In the genomic region with DNA sequence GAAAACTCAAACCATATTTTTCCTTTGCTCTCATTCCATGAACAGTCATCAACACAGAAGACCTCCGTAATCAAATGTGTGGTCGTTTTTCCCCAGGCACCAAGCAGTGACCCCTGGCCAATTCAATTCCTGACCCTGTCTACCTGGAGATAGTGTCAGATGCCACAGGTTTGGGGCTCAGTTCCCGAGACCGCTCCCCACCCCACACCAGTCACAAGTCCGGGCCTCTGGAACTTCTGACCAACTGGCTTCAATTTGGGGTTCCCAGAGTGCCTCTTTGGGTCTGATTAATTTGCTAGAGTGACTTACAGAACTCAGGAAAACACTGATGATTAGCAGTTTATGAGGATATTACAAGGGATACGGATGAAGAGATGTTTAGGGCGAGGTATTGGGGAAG, we compare ENCODE assay signal across 20 cellular contexts. TPM values are rescaled to one million over a fixed set of nuclear protein-coding genes. Genes with fewer than 3 reads are reported as not detected.
DNase-seq lines count a peak whose midpoint lies in the region; ATAC-seq and TF ChIP-seq lines count a peak whose summit lies in the region.
"Had no signal": no experiment of that assay in that cellular context is flagged by ENCODE, and none has a peak within 500 bp of the region (broad histone marks: within the 10 kb centered on the region; RNA-seq: fewer than 3 reads in every experiment).

No MANE protein-coding gene starts in this region.

- no peaks in the 10 kb centered on the region; the same call in 1 of the 2 replicates for H3K9me2 ChIP-seq in SK-N-SH

- TF ChIP-seq RAD21 in SK-N-SH (IDR thresholded peaks at IDR 0.05; ENCODE audit: low read length), result no peak

- H2AFZ ChIP-seq in SK-N-SH (ENCODE audit: low read depth), result no peak overlapping the region

- WGBS in psoas muscle, 3 donors, result 83 to 85% (median 84%) methylated on average over 7 of the region's 7 CpGs
- WGBS in SK-N-SH (ENCODE audit: low lambda C conversion rate), result 92% methylated on average over 7 of the region's 7 CpGs

- TF ChIP-seq POLR2A in breast epithelium (IDR thresholded peaks at IDR 0.05), result no peak

- peaks cover 86% of the 10 kb centered on the region for H3K4me1 Mint-ChIP-seq in T-helper 1 cell treated with Interleukin-12 subunit alpha and Interleukin-12 subunit beta and Interleukin-4 antibody, amounts not matched to agents 30 μg/mL and 1 μg/mL, for 36 hours (ENCODE audit: low read depth)

- no peaks in the 10 kb centered on the region for H3K9me3 Mint-ChIP-seq in T-helper 1 cell treated with Interleukin-12 subunit alpha and Interleukin-12 subunit beta and Interleukin-4 antibody, amounts not matched to agents 30 μg/mL and 1 μg/mL, for 36 hours

- intact Hi-C loops in breast epithelium (cut with DNase I; ENCODE audit: low total_unique reads), result no loop called here
- intact Hi-C loops in psoas muscle (cut with DNase I), result loop anchor here (5.0 to 10.0 kb wide), 3 partner anchors 32 to 280 kb away; partner anchors contain the start of gene SOD2 (in 1 of the 2)

- no peak overlapping the region for H3K4me2 ChIP-seq in SK-N-SH
- H3K4me2 ChIP-seq: BLaER1 had no signal

- no peaks in the 10 kb centered on the region for H3K9me3 ChIP-seq in KOPT-K1 (ENCODE audit: insufficient read depth, low read length, poor library complexity, severe bottlenecking)
- no peaks in the 10 kb centered on the region for H3K9me3 ChIP-seq in breast epithelium
- no peaks in the 10 kb centered on the region for H3K9me3 ChIP-seq in psoas muscle
- H3K9me3 ChIP-seq in SK-N-SH, result no peaks in the 10 kb centered on the region
- H3K9me3 ChIP-seq: BLaER1, upper lobe of right lung had no signal

- H3K27me3 ChIP-seq in breast epithelium (no peaks in the 10 kb centered on the region), psoas muscle (ENCODE audit: insufficient read depth in 3 of 3, low read length in 2 of 3) (no peaks in the 10 kb centered on the region), SK-N-SH (ENCODE audit: insufficient read depth) (no peaks in the 10 kb centered on the region)
- H3K27me3 ChIP-seq: BLaER1, upper lobe of right lung had no signal

- ATAC-seq in psoas muscle, result no peak
- ATAC-seq: left cardiac atrium, PC-3, upper lobe of right lung had no signal

- H3K9ac ChIP-seq in SK-N-SH, result no peak overlapping the region
- H3K9ac ChIP-seq: BLaER1 had no signal

- H3K4me1 ChIP-seq in breast epithelium, result peaks cover 0 to 16% of the 10 kb centered on the region in 2 donors
- H3K4me1 ChIP-seq in psoas muscle, result peaks cover 96% of the 10 kb centered on the region
- peaks cover 45 to 46% of the 10 kb centered on the region in 2 experiments for H3K4me1 ChIP-seq in SK-N-SH (ENCODE audit: control insufficient read depth in 1 of 2, insufficient read depth in 2 of 2, low read depth in 1 of 2, low read length in 1 of 2)

- H3F3A ChIP-seq in SK-N-SH (replicated peaks; ENCODE audit: insufficient read depth), result peaks cover 4% of the 10 kb centered on the region

- H3K36me3 ChIP-seq in KOPT-K1 (ENCODE audit: insufficient read depth, low read length) (peaks cover 7% of the 10 kb centered on the region; the same call in 1 of the 2 replicates), breast epithelium (no peaks in the 10 kb centered on the region), psoas muscle (ENCODE audit: insufficient read depth in 1 of 2, low read depth in 1 of 2) (no peaks in the 10 kb centered on the region), SK-N-SH (replicated peaks in 1 of 2; ENCODE audit: control insufficient read depth in 1 of 2, insufficient read depth in 2 of 2, low read length in 1 of 2) (no peaks in the 10 kb centered on the region)
- H3K36me3 ChIP-seq: BLaER1, upper lobe of right lung had no signal

- peaks cover 14% of the 10 kb centered on the region for H3K36me3 Mint-ChIP-seq in T-helper 1 cell treated with Interleukin-12 subunit alpha and Interleukin-12 subunit beta and Interleukin-4 antibody, amounts not matched to agents 30 μg/mL and 1 μg/mL, for 36 hours (ENCODE audit: low read depth)

- POLR2A ChIA-PET in SK-N-SH (lab: Yijun Ruan, JAX), result no interaction called here

- in situ Hi-C loops in G401 (cut with HindIII; ENCODE audit: low sequenced_read_pairs), result no loop called here

- H3K79me2 ChIP-seq in SK-N-SH (ENCODE audit: insufficient read depth), result peaks cover 98% of the 10 kb centered on the region

- no peaks in the 10 kb centered on the region for H3K27me3 Mint-ChIP-seq in T-helper 1 cell treated with Interleukin-12 subunit alpha and Interleukin-12 subunit beta and Interleukin-4 antibody, amounts not matched to agents 30 μg/mL and 1 μg/mL, for 36 hours (ENCODE audit: low read depth)

- H3K27ac ChIP-seq in KOPT-K1 (ENCODE audit: low read depth, low read length, poor library complexity, severe bottlenecking) (peak overlapping the region; percentile 89), breast epithelium (peak overlapping the region; percentile 54 to 74), psoas muscle (peak overlapping the region; percentile 97), SK-N-SH (ENCODE audit: low read depth in 2 of 2, low read length in 1 of 2) (no peak overlapping the region)
- H3K27ac ChIP-seq: 22Rv1, BLaER1, coronary artery, upper lobe of right lung had no signal

- DNase-seq in T-helper 1 cell, result no peak
- DNase-seq in breast epithelium (ENCODE audit: low spot score in 2 of 2), result no peak
- no peak for DNase-seq in psoas muscle
- DNase-seq in SK-N-SH, result no peak
- no peak for DNase-seq in G401 (ENCODE audit: low spot score)
- DNase-seq in mucosa of gallbladder (ENCODE audit: low spot score), result no peak
- DNase-seq: activated CD4-positive, alpha-beta T cell treated with anti-CD3 and anti-CD28 coated beads for 48 hours; DMS79; HCEC 1CT; KBM-7; left cardiac atrium; NCI-H1105; NCI-H774; PC-3; upper lobe of right lung had no signal

- H3K27ac Mint-ChIP-seq in T-helper 1 cell treated with Interleukin-12 subunit alpha and Interleukin-12 subunit beta and Interleukin-4 antibody, amounts not matched to agents 30 μg/mL and 1 μg/mL, for 36 hours, result peak overlapping the region; percentile 86

- TF ChIP-seq CTCF in breast epithelium (IDR thresholded peaks at IDR 0.05) (no peak), psoas muscle (IDR thresholded peaks at IDR 0.05) (no peak), SK-N-SH (IDR thresholded peaks at IDR 0.05) (no peak)

- H3K4me3 ChIP-seq in breast epithelium, result no peak overlapping the region
- peak overlapping the region; percentile 12 for H3K4me3 ChIP-seq in psoas muscle
- H3K4me3 ChIP-seq in SK-N-SH (ENCODE audit: low read depth in 2 of 2, low read length in 1 of 2), result no peak overlapping the region
- H3K4me3 ChIP-seq: BLaER1, coronary artery, upper lobe of right lung had no signal

- peaks cover 83% of the 10 kb centered on the region for H4K20me1 ChIP-seq in SK-N-SH (ENCODE audit: insufficient read depth)

- peak overlapping the region; percentile 5 for H3K4me3 Mint-ChIP-seq in T-helper 1 cell treated with Interleukin-12 subunit alpha and Interleukin-12 subunit beta and Interleukin-4 antibody, amounts not matched to agents 30 μg/mL and 1 μg/mL, for 36 hours

- no peak for TF ChIP-seq EP300 in SK-N-SH (IDR thresholded peaks at IDR 0.05; ENCODE audit: borderline replicate concordance in 1 of 2, low read depth in 1 of 2, low read length in 1 of 2)

- CTCF ChIA-PET in SK-N-SH (lab: Yijun Ruan, JAX), result no interaction called here

TF ChIP-seq in SK-N-SH, 30 proteins besides CTCF, POLR2A, EP300 and RAD21 (continues in another document):
- TF ChIP-seq NRF1 (IDR thresholded peaks at IDR 0.05; ENCODE audit: low read depth, low read length), result no peak
- TF ChIP-seq USF1 (IDR thresholded peaks at IDR 0.05; ENCODE audit: borderline replicate concordance, low read depth), result no peak
- TF ChIP-seq ELF1 (IDR thresholded peaks at IDR 0.05), result no peak
- TF ChIP-seq FOSL2 (IDR thresholded peaks at IDR 0.05; ENCODE audit: borderline replicate concordance, low read depth), result no peak
- TF ChIP-seq REST (IDR thresholded peaks at IDR 0.05; ENCODE audit: low read depth, low read length), result no peak
- TF ChIP-seq RXRA (IDR thresholded peaks at IDR 0.05; ENCODE audit: borderline replicate concordance, low read depth), result no peak
- TF ChIP-seq FOXJ3 (CRISPR knock-in tag; IDR thresholded peaks at IDR 0.05), result no peak

RNA-seq across cellular contexts. Expression of gene IGF2R, which starts 6.0 kb away (rescaled TPM):
- total RNA-seq in breast epithelium (100 to 1,000 TPM in 1 of 3 donors, 10 to 100 TPM in 2; 60.4 to 112 (median 81.0) TPM), psoas muscle (100 to 1,000 TPM; 113 to 167 (median 157) TPM), mucosa of gallbladder (98.5 TPM)
- polyA plus RNA-seq in psoas muscle (10 to 100 TPM; 40.1 to 91.0 (median 48.4) TPM), SK-N-SH (2012; rRNA removed) (25.7 and 45.0 TPM in 2 replicates)
- polyA plus RNA-seq in SK-N-SH (2012; cell fraction: cytosol; rRNA removed), result 34.7 and 43.1 TPM in 2 replicates
- polyA plus RNA-seq in SK-N-SH (2012; cell fraction: nucleus; rRNA removed), result 52.3 and 71.0 TPM in 2 replicates
- total RNA-seq in G401 (2014; rRNA removed; shearing (Covaris generic)), result 35.9 and 49.2 TPM in 2 replicates

Comparison
In these comparisons a context has a peak if more than half of its experiments do, and no peak if none do; other contexts are left out.
1. H3K27ac ChIP-seq: peak in KOPT-K1 (single experiment), breast epithelium (2 of 2) and psoas muscle (single experiment); none in SK-N-SH (0 of 2).